ENCODE assay signal across 8 cellular contexts in genomic region chr6:149032599-149033405, GRCh38.
DNase-seq lines count a peak whose midpoint lies in the region; ATAC-seq and TF ChIP-seq lines count a peak whose summit lies in the region.

No MANE protein-coding gene starts in this region.

- 34 to 53% methylated on average over 8 of the region's 8 CpGs for WGBS in testis, 2 donors

- no peaks in the 10 kb centered on the region for H3K9me3 ChIP-seq in testis

- peaks cover 10% of the 10 kb centered on the region for H3K4me1 ChIP-seq in testis

- peak; percentile 62 for ATAC-seq in HG03135 (IDR thresholded peaks at IDR 0.05; ENCODE audit: unreplicated experiment)

- peak; percentile 54 for DNase-seq in AG08396 (ENCODE audit: low spot score)
- DNase-seq in GM19240 (ENCODE audit: insufficient read length, low spot score), result peak; percentile 51
- DNase-seq in activated CD4-positive, CD25-positive, alpha-beta regulatory T cell treated with anti-CD3 and anti-CD28 coated beads, Interleukin-2, amount 50 U/mL, for 16 hours (ENCODE audit: low read depth, low spot score), result peak; percentile 39
- DNase-seq in dedifferentiated amniotic fluid mesenchymal stem cell (ENCODE audit: extremely low spot score), result peak; percentile 53
- DNase-seq in skeletal muscle cell (ENCODE audit: low read depth), result peak; percentile 82
- no peak for DNase-seq in testis
- DNase-seq in AML-193 (lab: John Stamatoyannopoulos, UW), result no peak

- intact Hi-C loops in testis (cut with DNase I; ENCODE audit: low total_unique reads), result no loop called here

- no peak for TF ChIP-seq POLR2A in testis (IDR thresholded peaks at IDR 0.05)

- H3K36me3 ChIP-seq in testis (ENCODE audit: low read depth, missing control alignments), result no peaks in the 10 kb centered on the region

- no peak for TF ChIP-seq CTCF in testis (IDR thresholded peaks at IDR 0.05)

- no peaks in the 10 kb centered on the region for H3K27me3 ChIP-seq in testis

- H3K4me3 ChIP-seq in skeletal muscle cell (ENCODE audit: low read depth, low read length) (no peak overlapping the region), testis (no peak overlapping the region)

- H3K27ac ChIP-seq in testis, result peak overlapping the region in 1 of 2 donors; percentile 24

Comparison
In these comparisons a context has a peak if more than half of its experiments do, and no peak if none do; other contexts are left out.
1. DNase-seq: peak in AG08396 (single experiment), GM19240 (single experiment), activated CD4-positive, CD25-positive, alpha-beta regulatory T cell treated with anti-CD3 and anti-CD28 coated beads, Interleukin-2, amount 50 U/mL, for 16 hours (single experiment), dedifferentiated amniotic fluid mesenchymal stem cell (single experiment) and skeletal muscle cell (single experiment); none in testis (single experiment) and AML-193 (0 of 2).